ENCODE assay signal across 1 cellular context in the genomic region with DNA sequence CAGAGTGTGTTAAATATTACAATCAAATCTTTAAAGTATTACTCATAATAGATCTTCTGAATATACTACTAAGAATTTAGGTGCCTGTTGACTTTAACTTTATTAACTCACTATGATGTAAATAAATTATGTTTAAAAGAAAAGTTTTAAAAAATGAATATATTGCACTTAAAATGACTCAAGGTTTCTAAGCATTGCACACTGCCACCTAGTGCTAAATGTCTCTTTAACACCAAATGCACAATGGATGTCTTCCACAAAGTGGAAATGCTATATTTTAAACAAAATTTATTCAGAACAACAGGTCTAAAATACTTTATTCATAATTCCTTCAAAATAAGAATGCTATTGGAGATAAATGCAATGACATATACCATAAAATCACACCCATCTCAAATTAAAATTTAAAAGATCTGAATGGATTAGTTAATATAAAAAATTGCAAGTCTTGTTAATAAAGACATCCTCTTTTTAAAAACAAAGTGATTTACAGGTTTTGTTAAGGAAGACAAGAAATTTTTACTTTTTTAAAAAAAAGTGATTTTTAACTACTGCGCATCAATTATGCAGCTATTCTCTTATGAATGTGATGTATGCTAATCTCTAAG.
TF ChIP-seq lines count a peak whose summit lies in the region.

No MANE protein-coding gene starts in this region.

TF ChIP-seq in GM23338, 12 proteins besides CTCF, POLR2A, EP300 and RAD21 (continued from another document):
- no peak for TF ChIP-seq ZNF462 (CRISPR knock-in tag; IDR thresholded peaks at IDR 0.05)
